Comparison of ENCODE assay signal across 9 cellular contexts in genomic region chr15:58330836-58331561, GRCh38.
A peak's percentile ranks its signal among the peaks of the same experiment; 100 is the strongest.
DNase-seq lines count a peak whose midpoint lies in the region; ATAC-seq, FAIRE-seq and TF ChIP-seq lines count a peak whose summit lies in the region.
"Had no signal": no experiment of that assay in that cellular context is flagged by ENCODE, and none has a peak within 500 bp of the region (broad histone marks: within the 10 kb centered on the region; RNA-seq: fewer than 3 reads in every experiment).

No MANE protein-coding gene starts in this region.

- peak overlapping the region; percentile 77 for H2AFZ ChIP-seq in K562 (ENCODE audit: low read depth, low read length)

- no peak overlapping the region for H3K23ac ChIP-seq in mesendoderm (ENCODE audit: low read length)

- TF ChIP-seq RAD21 in K562 (CRISPR knock-in tag; conservative IDR thresholded peaks at IDR 0.05 in 1 of 2, IDR thresholded peaks at IDR 0.05 in 1 of 2): no peak

- ATAC-seq in heart right ventricle (no peak), Right ventricle myocardium superior (ENCODE audit: poor library complexity) (no peak), K562 (0 out of 3 replicates have a peak, but pooled peaks have one; percentile 4)

- no peak overlapping the region for H4K8ac ChIP-seq in mesendoderm (ENCODE audit: low read depth, low read length)

- H3K79me1 ChIP-seq in mesendoderm (ENCODE audit: low read length): no peaks in the 10 kb centered on the region

- H3K9me1 ChIP-seq in K562 (ENCODE audit: control insufficient read depth, insufficient read depth, low read length): no peaks in the 10 kb centered on the region

- H3K36me3 ChIP-seq in heart right ventricle (no peaks in the 10 kb centered on the region), K562 (ENCODE audit: control insufficient read depth, insufficient read depth, low read length) (no peaks in the 10 kb centered on the region), mesendoderm (ENCODE audit: control insufficient read depth, insufficient read depth, low read length) (no peaks in the 10 kb centered on the region), uterus (no peaks in the 10 kb centered on the region), tibial artery (no peaks in the 10 kb centered on the region)

- no peak for TF ChIP-seq EP300 in K562 (IDR thresholded peaks at IDR 0.05; ENCODE audit: low read length)

- H3K18ac ChIP-seq in mesendoderm (ENCODE audit: low read length): peak overlapping the region; percentile 89

- TF ChIP-seq POLR2A in K562 (conservative IDR thresholded peaks at IDR 0.05) (no peak), uterus (IDR thresholded peaks at IDR 0.05) (no peak)

- TF ChIP-seq CTCF in heart right ventricle (IDR thresholded peaks at IDR 0.05): no peak
- TF ChIP-seq CTCF in K562 (IDR thresholded peaks at IDR 0.05 in 2 of 3, conservative IDR thresholded peaks at IDR 0.05 in 1 of 3; ENCODE audit: insufficient read depth in 2 of 3, low read depth in 1 of 3, low read length in 3 of 3): no peak
- TF ChIP-seq CTCF in uterus (IDR thresholded peaks at IDR 0.05): no peak
- TF ChIP-seq CTCF in tibial artery (IDR thresholded peaks at IDR 0.05): no peak

- intact Hi-C loops in heart right ventricle (cut with DNase I) (loop anchor here in 3 of 10 donors (5.0 to 10.0 kb wide), 6 partner anchors 64 to 604 kb away; partner anchors contain the start of genes ADAM10 (in 1 of the 3) and SLTM (in 1 of the 3)), Right ventricle myocardium superior (cut with DNase I) (no loop called here), K562 (cut with micrococcal nuclease) (no loop called here), uterus (cut with DNase I; ENCODE audit: low total_unique reads) (no loop called here), tibial artery (cut with DNase I; ENCODE audit: low total_unique reads) (no loop called here)

- H3K79me2 ChIP-seq in K562 (ENCODE audit: control insufficient read depth, insufficient read depth, low read length): no peaks in the 10 kb centered on the region
- no peaks in the 10 kb centered on the region for H3K79me2 ChIP-seq in mesendoderm (ENCODE audit: control insufficient read depth, insufficient read depth, low read length)

- BruUV-seq in K562 (replicated peaks; lab: Mats Ljungman, UMichigan): no TSS peak

- H2BK15ac ChIP-seq in mesendoderm (replicated peaks; ENCODE audit: low read depth): no peak overlapping the region

- H3K4ac ChIP-seq in mesendoderm (ENCODE audit: low read depth, low read length): peak overlapping the region; percentile 7

- H3K9ac ChIP-seq in K562 (ENCODE audit: insufficient read depth in 1 of 2, low read depth in 2 of 2, low read length in 2 of 2) (peak overlapping the region; percentile 53 to 85; a peak in 3 of 4 replicates), mesendoderm (ENCODE audit: low read length) (no peak overlapping the region)

- H3K27me3 ChIP-seq in heart right ventricle (no peaks in the 10 kb centered on the region), K562 (ENCODE audit: control insufficient read depth in 2 of 2, insufficient read depth in 2 of 2, low read length in 2 of 2) (no peaks in the 10 kb centered on the region), mesendoderm (ENCODE audit: insufficient read depth, low read length, poor library complexity) (no peaks in the 10 kb centered on the region), uterus (no peaks in the 10 kb centered on the region), tibial artery (no peaks in the 10 kb centered on the region)

- H3K4me3 ChIP-seq in heart right ventricle (no peak overlapping the region), K562 (peak overlapping the region; percentile 5; the same call in 1 of the 2 replicates), mesendoderm (ENCODE audit: low read length) (no peak overlapping the region), uterus (no peak overlapping the region), tibial artery (no peak overlapping the region)

- H3K4me2 ChIP-seq in K562 (ENCODE audit: insufficient read depth, low read length): peak overlapping the region; percentile 76
- H3K4me2 ChIP-seq in mesendoderm (ENCODE audit: low read length): no peak overlapping the region

- H2AK5ac ChIP-seq in mesendoderm (ENCODE audit: low read length): no peak overlapping the region

- peak overlapping the region; percentile 57 for H3K56ac ChIP-seq in mesendoderm (ENCODE audit: low read length)

- peak overlapping the region; percentile 84 for H2BK120ac ChIP-seq in mesendoderm (ENCODE audit: low read depth, low read length)

- DNase-seq in heart right ventricle: no peak
- DNase-seq in Right ventricle myocardium superior: no peak
- DNase-seq in K562 (ENCODE audit: extremely low read depth in 1 of 4, low spot score in 3 of 4): peak in 1 of 4 experiments; percentile 44
- peak; percentile 31 for DNase-seq in mesendoderm
- no peak for DNase-seq in uterus
- DNase-seq in NCI-H748 (lab: John Stamatoyannopoulos, UW; ENCODE audit: unreplicated experiment): no peak
- DNase-seq in superior temporal gyrus (ENCODE audit: extremely low spot score): no peak
- DNase-seq in tibial artery: no peak
- DNase-seq: NCI-H1092 had no signal

- CTCF ChIA-PET in K562 (lab: Yijun Ruan, JAX; ENCODE audit: low intra/inter-chr PET ratio): no interaction called here

- in situ Hi-C loops in K562 (cut with MboI): no loop called here

- H3K27ac ChIP-seq in heart right ventricle (peak overlapping the region; percentile 7 to 95 (median 88)), K562 (ENCODE audit: extremely low read depth, low read depth, low read length) (peak overlapping the region; percentile 96), mesendoderm (ENCODE audit: low read depth, low read length) (peak overlapping the region; percentile 75), uterus (peak overlapping the region; percentile 86 to 94), tibial artery (peak overlapping the region in 1 of 2 donors; percentile 44)

- H2BK5ac ChIP-seq in mesendoderm (ENCODE audit: low read length): peak overlapping the region; percentile 49

- peak overlapping the region; percentile 30 for H4K5ac ChIP-seq in mesendoderm (ENCODE audit: low read length)

- no peaks in the 10 kb centered on the region for H4K20me1 ChIP-seq in K562 (replicated peaks; ENCODE audit: control insufficient read depth, insufficient read depth, low read length)

- H3K9me3 ChIP-seq in heart right ventricle (peaks cover 0 to 15% (median 0%) of the 10 kb centered on the region in 11 donors), K562 (replicated peaks; ENCODE audit: control insufficient read depth, insufficient read depth, low read depth, low read length) (peaks cover 11% of the 10 kb centered on the region), uterus (no peaks in the 10 kb centered on the region), tibial artery (no peaks in the 10 kb centered on the region)

- 51 to 63% methylated on average over 8 of the region's 8 CpGs for WGBS in heart right ventricle, 2 donors
- 26% methylated on average over 8 of the region's 8 CpGs for WGBS in K562 (ENCODE audit: insufficient coverage, low coverage, missing lambda C conversion rate)
- WGBS in mesendoderm (ENCODE audit: extremely low coverage, insufficient coverage, low lambda C conversion rate): no CpG with 5 or more reads among the region's 8 CpGs

- FAIRE-seq in K562 (lab: Jason Lieb, UNC): no peak

- POLR2A ChIA-PET in K562 (lab: Yijun Ruan, JAX): interaction anchor here (0.6 to 3.5 kb wide), 6 partner anchors 9 to 146 kb away, joined by 3 to 26 read pairs (median 4); no protein-coding TSS in a partner anchor

- peaks cover 18 to 47% (median 38%) of the 10 kb centered on the region in 9 donors for H3K4me1 ChIP-seq in heart right ventricle
- peaks cover 18 to 38% of the 10 kb centered on the region in 2 experiments for H3K4me1 ChIP-seq in K562 (replicated peaks in 1 of 2; ENCODE audit: control insufficient read depth in 2 of 2, insufficient read depth in 2 of 2, low read length in 2 of 2)
- H3K4me1 ChIP-seq in mesendoderm (ENCODE audit: control insufficient read depth, low read depth, low read length): peaks cover 16% of the 10 kb centered on the region
- H3K4me1 ChIP-seq in uterus: peaks cover 11 to 17% of the 10 kb centered on the region in 2 donors
- peaks cover 0 to 35% (median 23%) of the 10 kb centered on the region in 4 donors for H3K4me1 ChIP-seq in tibial artery

TF ChIP-seq in K562, 482 proteins besides CTCF, POLR2A, EP300 and RAD21 (continues in another document):
- no peak for TF ChIP-seq ETS1 (conservative IDR thresholded peaks at IDR 0.05; ENCODE audit: control insufficient read depth, low read depth, low read length)
- TF ChIP-seq ZNF232 (CRISPR knock-in tag; IDR thresholded peaks at IDR 0.05): no peak
- TF ChIP-seq BRD4 (IDR thresholded peaks at IDR 0.05): peak; percentile 71; the same call in 1 of the 2 replicates
- TF ChIP-seq SMARCA5 (IDR thresholded peaks at IDR 0.05): no peak
- no peak for TF ChIP-seq ZC3H11A (IDR thresholded peaks at IDR 0.05; ENCODE audit: low read depth, low read length)
- TF ChIP-seq NFRKB (IDR thresholded peaks at IDR 0.05; ENCODE audit: low read depth): 0 out of 2 replicates have a peak, but pooled peaks have one; percentile 17
- no peak for TF ChIP-seq HNRNPLL (IDR thresholded peaks at IDR 0.05; ENCODE audit: low read depth, low read length, poor library complexity, severe bottlenecking)
